1 cellular context compared by ENCODE assay signal in genomic region chr18:54852780-54853675, GRCh38.
TF ChIP-seq lines count a peak whose summit lies in the region.

No MANE protein-coding gene starts in this region.

TF ChIP-seq in SK-N-SH, 30 proteins besides CTCF, POLR2A, EP300 and RAD21 (continued from another document):
- TF ChIP-seq, protein P1, sequence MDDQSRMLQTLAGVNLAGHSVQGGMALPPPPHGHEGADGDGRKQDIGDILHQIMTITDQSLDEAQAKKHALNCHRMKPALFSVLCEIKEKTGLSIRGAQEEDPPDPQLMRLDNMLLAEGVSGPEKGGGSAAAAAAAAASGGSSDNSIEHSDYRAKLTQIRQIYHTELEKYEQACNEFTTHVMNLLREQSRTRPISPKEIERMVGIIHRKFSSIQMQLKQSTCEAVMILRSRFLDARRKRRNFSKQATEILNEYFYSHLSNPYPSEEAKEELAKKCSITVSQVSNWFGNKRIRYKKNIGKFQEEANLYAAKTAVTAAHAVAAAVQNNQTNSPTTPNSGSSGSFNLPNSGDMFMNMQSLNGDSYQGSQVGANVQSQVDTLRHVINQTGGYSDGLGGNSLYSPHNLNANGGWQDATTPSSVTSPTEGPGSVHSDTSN (IDR thresholded peaks at IDR 0.05): peak; percentile 36; the same call in 1 of the 2 replicates
